ENCODE assay signal across 8 cellular contexts in the genomic region with DNA sequence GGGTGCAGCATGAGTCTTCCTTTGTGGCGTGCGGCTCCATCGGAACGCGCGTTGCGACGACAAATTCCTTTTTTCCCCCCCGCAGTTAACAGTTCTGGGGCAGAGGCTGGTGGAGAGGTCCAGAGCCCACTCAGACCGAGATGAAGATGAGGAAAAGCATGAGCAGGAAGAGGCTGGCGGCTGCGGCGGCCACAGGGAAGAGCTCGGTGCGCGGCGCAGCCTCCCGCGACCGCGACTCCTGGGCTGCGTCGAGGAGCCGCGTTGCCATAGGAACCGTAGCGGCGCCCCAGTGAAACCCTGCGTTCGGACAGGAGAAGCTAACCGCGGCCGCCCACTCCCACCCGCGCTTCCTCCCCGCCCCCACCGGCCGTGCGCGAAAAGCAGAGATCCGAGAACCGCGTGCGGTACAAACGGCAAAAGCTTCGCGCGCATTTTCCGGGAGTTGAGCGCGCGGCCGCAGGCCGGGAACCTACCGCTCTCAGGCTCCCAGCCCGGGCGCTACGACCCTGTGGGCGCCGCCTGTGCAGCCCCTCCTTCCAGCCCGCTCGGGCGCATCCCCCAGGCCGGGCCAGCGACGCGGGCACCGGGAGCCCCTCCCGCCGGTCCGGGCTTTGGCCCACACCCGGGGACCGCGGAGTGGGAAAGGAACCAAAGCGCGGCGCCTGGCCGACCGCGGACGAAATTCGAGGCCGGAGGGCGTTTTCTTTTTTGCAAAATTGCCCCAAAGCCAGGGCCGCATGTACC.
DNase-seq lines count a peak whose midpoint lies in the region; ATAC-seq and TF ChIP-seq lines count a peak whose summit lies in the region.
"Had no signal": no experiment of that assay in that cellular context is flagged by ENCODE, and none has a peak within 500 bp of the region (broad histone marks: within the 10 kb centered on the region; RNA-seq: fewer than 3 reads in every experiment).

No MANE protein-coding gene starts in this region.

- peaks cover 8% of the 10 kb centered on the region for H3K4me1 Mint-ChIP-seq in activated CD8-positive, alpha-beta T cell treated with anti-CD3 and anti-CD28 coated beads for 36 hours (ENCODE audit: low read depth)
- peaks cover 6% of the 10 kb centered on the region for H3K4me1 Mint-ChIP-seq in progenitor cell of endocrine pancreas (ENCODE audit: low read depth)

- no peaks in the 10 kb centered on the region for H3K36me3 Mint-ChIP-seq in activated CD8-positive, alpha-beta T cell treated with anti-CD3 and anti-CD28 coated beads for 36 hours (ENCODE audit: low read depth)
- no peaks in the 10 kb centered on the region for H3K36me3 Mint-ChIP-seq in progenitor cell of endocrine pancreas (ENCODE audit: insufficient read depth)

- POLR2A ChIA-PET in activated CD8-positive, alpha-beta T cell treated with anti-CD3 and anti-CD28 coated beads for 36 hours (lab: Charles Lee): interaction anchor here (0.5 to 0.6 kb wide), 2 partner anchors 469 to 501 kb away, joined by 3 read pairs; no protein-coding TSS in a partner anchor

- H3K9me3 Mint-ChIP-seq in activated CD8-positive, alpha-beta T cell treated with anti-CD3 and anti-CD28 coated beads for 36 hours: no peaks in the 10 kb centered on the region
- H3K9me3 Mint-ChIP-seq in progenitor cell of endocrine pancreas (ENCODE audit: low read depth): no peaks in the 10 kb centered on the region

- TF ChIP-seq CTCF in GM20000 (IDR thresholded peaks at IDR 0.05; ENCODE audit: extremely low read depth, missing control alignments) (no peak), foreskin fibroblast (IDR thresholded peaks at IDR 0.05; ENCODE audit: low read depth, low read length) (no peak), progenitor cell of endocrine pancreas (IDR thresholded peaks at IDR 0.05; ENCODE audit: unreplicated experiment) (no peak)
- TF ChIP-seq CTCF in activated CD8-positive, alpha-beta T cell treated with anti-CD3 and anti-CD28 coated beads for 36 hours (IDR thresholded peaks at IDR 0.05): no peak

- H3K4me3 Mint-ChIP-seq in activated CD8-positive, alpha-beta T cell treated with anti-CD3 and anti-CD28 coated beads for 36 hours: peak overlapping the region; percentile 59
- H3K4me3 Mint-ChIP-seq in progenitor cell of endocrine pancreas (ENCODE audit: low read depth): peak overlapping the region; percentile 79

- DNase-seq in GM20000 (ENCODE audit: low spot score) (peak; percentile 66), foreskin fibroblast (peak; percentile 3 to 31), progenitor cell of endocrine pancreas (ENCODE audit: low spot score, unreplicated experiment) (no peak), RKO (ENCODE audit: low spot score) (no peak), H4 (ENCODE audit: low spot score) (no peak)
- peak; percentile 40 for DNase-seq in activated CD8-positive, alpha-beta T cell treated with anti-CD3 and anti-CD28 coated beads for 36 hours

- peak overlapping the region; percentile 12 to 46 for H3K4me3 ChIP-seq in foreskin fibroblast (ENCODE audit: low read depth in 1 of 2, low read length in 2 of 2)
- H3K4me3 ChIP-seq: SJSA1 had no signal

- peak; percentile 49 for ATAC-seq in activated CD8-positive, alpha-beta T cell treated with anti-CD3 and anti-CD28 coated beads for 36 hours
- no peak for ATAC-seq in HG02885 (IDR thresholded peaks at IDR 0.05; ENCODE audit: poor library complexity, unreplicated experiment)

- CTCF ChIA-PET in activated CD8-positive, alpha-beta T cell treated with anti-CD3 and anti-CD28 coated beads for 36 hours (lab: Charles Lee): no interaction called here

- H3K27ac Mint-ChIP-seq in activated CD8-positive, alpha-beta T cell treated with anti-CD3 and anti-CD28 coated beads for 36 hours: no peak overlapping the region
- H3K27ac Mint-ChIP-seq in progenitor cell of endocrine pancreas: peak overlapping the region; percentile 62

- H3K27me3 Mint-ChIP-seq in activated CD8-positive, alpha-beta T cell treated with anti-CD3 and anti-CD28 coated beads for 36 hours: peaks cover 54% of the 10 kb centered on the region
- H3K27me3 Mint-ChIP-seq in progenitor cell of endocrine pancreas: peaks cover 81% of the 10 kb centered on the region

- intact Hi-C loops in activated CD8-positive, alpha-beta T cell treated with anti-CD3 and anti-CD28 coated beads for 36 hours (cut with micrococcal nuclease): no loop called here

Comparison
In these comparisons a context has a peak if more than half of its experiments do, and no peak if none do; other contexts are left out.
1. DNase-seq: peak in GM20000 (single experiment), activated CD8-positive, alpha-beta T cell treated with anti-CD3 and anti-CD28 coated beads for 36 hours (single experiment) and foreskin fibroblast (2 of 2); none in progenitor cell of endocrine pancreas (single experiment), RKO (single experiment) and H4 (single experiment).